9 cellular contexts compared by ENCODE assay signal in genomic region chr6:26483727-26484126, GRCh38. TPM values are rescaled to one million over a fixed set of nuclear protein-coding genes. Genes with fewer than 3 reads are reported as not detected.
"Had no signal": no experiment of that assay in that cellular context is flagged by ENCODE, and none has a peak within 500 bp of the region (broad histone marks: within the 10 kb centered on the region; RNA-seq: fewer than 3 reads in every experiment).

No MANE protein-coding gene starts in this region.

- FAIRE-seq: H1, H54, HepG2 had no signal

- DNase-seq: H9, HCEC 1CT, HFFc6 had no signal

- H2AFZ ChIP-seq: GM23338 had no signal

- ATAC-seq: GM23338, HepG2 had no signal

- H3K4me2 ChIP-seq: GM23338 had no signal

- H3K27ac ChIP-seq: HL-60 had no signal

- H3K4me3 ChIP-seq: GM23338 had no signal

RNA-seq across cellular contexts. Expression of gene BTN1A1, which starts 16.4 kb away (rescaled TPM):
- total RNA-seq: HepG2, HFFc6, HT1080 had no signal
